9 cellular contexts compared by ENCODE assay signal in the genomic region with DNA sequence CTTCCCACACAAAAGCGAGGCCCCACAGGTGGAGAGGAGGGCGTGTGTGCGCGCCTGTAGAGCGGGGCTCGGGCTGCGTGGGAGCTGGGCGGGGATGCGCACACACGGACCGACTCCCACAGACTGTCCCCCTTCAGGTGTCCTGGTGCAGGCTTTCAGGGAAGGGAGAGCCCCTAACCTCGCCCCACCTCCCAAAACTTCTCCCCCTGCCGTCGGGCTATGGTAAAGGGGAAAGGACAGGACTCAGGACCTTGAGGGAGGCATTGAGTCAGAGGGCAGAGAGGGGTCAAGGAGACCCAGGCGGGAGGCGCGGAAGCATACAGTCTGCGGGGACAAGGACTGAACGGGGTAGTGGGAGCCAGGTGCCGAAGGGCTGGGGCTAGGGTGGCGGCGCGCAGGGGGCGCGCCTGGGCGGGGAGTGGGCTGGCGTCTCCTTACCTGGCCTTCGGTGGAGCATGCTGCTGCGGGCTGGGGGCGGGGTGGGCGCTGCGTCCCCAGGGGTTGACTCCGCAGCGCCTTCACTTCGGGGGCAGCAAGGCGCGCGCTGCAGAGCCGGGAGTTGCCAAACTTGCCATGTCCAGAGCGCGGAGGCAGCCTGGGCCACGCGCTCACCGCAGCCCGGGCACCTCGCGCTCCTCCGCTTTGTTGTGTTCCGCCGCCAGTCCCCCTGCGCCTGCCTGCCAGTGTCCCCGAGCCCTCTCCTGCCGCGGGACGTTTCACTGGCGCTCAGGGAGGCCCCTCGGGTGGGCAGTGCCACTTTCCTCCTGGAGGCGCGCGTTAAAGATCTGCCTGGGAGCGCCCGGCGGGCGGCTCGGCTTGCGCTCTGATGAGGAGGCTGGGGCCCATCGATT.
DNase-seq lines count a peak whose midpoint lies in the region; ATAC-seq and TF ChIP-seq lines count a peak whose summit lies in the region.
"Had no signal": no experiment of that assay in that cellular context is flagged by ENCODE, and none has a peak within 500 bp of the region (broad histone marks: within the 10 kb centered on the region; RNA-seq: fewer than 3 reads in every experiment).

No MANE protein-coding gene starts in this region.

- no peaks in the 10 kb centered on the region for H3K4me1 ChIP-seq in psoas muscle

- ATAC-seq in Right ventricle myocardium superior (ENCODE audit: poor library complexity): peak; percentile 60
- ATAC-seq in psoas muscle: peak; percentile 25 to 60 (median 45)
- ATAC-seq in GM21381 (IDR thresholded peaks at IDR 0.05; ENCODE audit: unreplicated experiment): no peak

- peak overlapping the region; percentile 56 for H3K4me3 ChIP-seq in psoas muscle

- WGBS in psoas muscle, 3 donors: 2 to 3% (median 3%) methylated on average over 60 to 67 of the region's 67 CpGs

- no peak overlapping the region for H3K4me3 Mint-ChIP-seq in activated CD4-positive, alpha-beta T cell treated with anti-CD3 and anti-CD28 coated beads, Interleukin-2, amount 10 ng/mL, durations not matched to agents 7 days and 5 days

- CTCF ChIA-PET in activated CD4-positive, alpha-beta T cell treated with anti-CD3 and anti-CD28 coated beads, Interleukin-2, amount 10 ng/mL, durations not matched to agents 7 days and 5 days (lab: Charles Lee): no interaction called here

- H3K36me3 Mint-ChIP-seq in activated CD4-positive, alpha-beta T cell treated with anti-CD3 and anti-CD28 coated beads, Interleukin-2, amount 10 ng/mL, durations not matched to agents 7 days and 5 days (ENCODE audit: low read depth): no peaks in the 10 kb centered on the region

- peaks cover 0 to 7% (median 2%) of the 10 kb centered on the region in 3 donors for H3K27me3 ChIP-seq in psoas muscle (ENCODE audit: insufficient read depth in 3 of 3, low read length in 2 of 3)

- H3K36me3 ChIP-seq in psoas muscle (ENCODE audit: insufficient read depth in 1 of 2, low read depth in 1 of 2): no peaks in the 10 kb centered on the region

- intact Hi-C loops in Right ventricle myocardium superior (cut with DNase I) (loop anchor here (10.0 kb wide), 1 partner anchor 299 kb away; a partner anchor contains a TSS), psoas muscle (cut with DNase I) (no loop called here)

- no peak for TF ChIP-seq CTCF in psoas muscle (IDR thresholded peaks at IDR 0.05)

- H3K27ac Mint-ChIP-seq in activated CD4-positive, alpha-beta T cell treated with anti-CD3 and anti-CD28 coated beads, Interleukin-2, amount 10 ng/mL, durations not matched to agents 7 days and 5 days: no peak overlapping the region

- H3K27me3 Mint-ChIP-seq in activated CD4-positive, alpha-beta T cell treated with anti-CD3 and anti-CD28 coated beads, Interleukin-2, amount 10 ng/mL, durations not matched to agents 7 days and 5 days: peaks cover 12% of the 10 kb centered on the region

- no peak overlapping the region for H3K27ac ChIP-seq in psoas muscle

- POLR2A ChIA-PET in activated CD4-positive, alpha-beta T cell treated with anti-CD3 and anti-CD28 coated beads, Interleukin-2, amount 10 ng/mL, durations not matched to agents 7 days and 5 days (lab: Charles Lee): no interaction called here

- DNase-seq in EL (peak; percentile 49), SHP77 (lab: John Stamatoyannopoulos, UW) (peak; percentile 45 to 54), Right ventricle myocardium superior (peak; percentile 40), psoas muscle (no peak), hippocampal formation (lab: John Stamatoyannopoulos, UW) (no peak)
- no peak for DNase-seq in activated CD4-positive, alpha-beta T cell treated with anti-CD3 and anti-CD28 coated beads, Interleukin-2, amount 10 ng/mL, durations not matched to agents 7 days and 5 days
- no peak for DNase-seq in stimulated activated naive CD4-positive, alpha-beta T cell (lab: John Stamatoyannopoulos, UW)
- DNase-seq: SIG-M5 had no signal

- H3K9me3 Mint-ChIP-seq in activated CD4-positive, alpha-beta T cell treated with anti-CD3 and anti-CD28 coated beads, Interleukin-2, amount 10 ng/mL, durations not matched to agents 7 days and 5 days: no peaks in the 10 kb centered on the region

- H3K4me1 Mint-ChIP-seq in activated CD4-positive, alpha-beta T cell treated with anti-CD3 and anti-CD28 coated beads, Interleukin-2, amount 10 ng/mL, durations not matched to agents 7 days and 5 days: no peaks in the 10 kb centered on the region

- no peaks in the 10 kb centered on the region for H3K9me3 ChIP-seq in psoas muscle

Comparison
In these comparisons a context has a peak if more than half of its experiments do, and no peak if none do; other contexts are left out.
1. DNase-seq: peak in EL (single experiment), SHP77 (2 of 2) and Right ventricle myocardium superior (single experiment); none in psoas muscle (0 of 2), hippocampal formation (0 of 2), activated CD4-positive, alpha-beta T cell treated with anti-CD3 and anti-CD28 coated beads, Interleukin-2, amount 10 ng/mL, durations not matched to agents 7 days and 5 days (single experiment) and stimulated activated naive CD4-positive, alpha-beta T cell (0 of 6).